ENCODE assay signal across 1 cellular context in the genomic region with DNA sequence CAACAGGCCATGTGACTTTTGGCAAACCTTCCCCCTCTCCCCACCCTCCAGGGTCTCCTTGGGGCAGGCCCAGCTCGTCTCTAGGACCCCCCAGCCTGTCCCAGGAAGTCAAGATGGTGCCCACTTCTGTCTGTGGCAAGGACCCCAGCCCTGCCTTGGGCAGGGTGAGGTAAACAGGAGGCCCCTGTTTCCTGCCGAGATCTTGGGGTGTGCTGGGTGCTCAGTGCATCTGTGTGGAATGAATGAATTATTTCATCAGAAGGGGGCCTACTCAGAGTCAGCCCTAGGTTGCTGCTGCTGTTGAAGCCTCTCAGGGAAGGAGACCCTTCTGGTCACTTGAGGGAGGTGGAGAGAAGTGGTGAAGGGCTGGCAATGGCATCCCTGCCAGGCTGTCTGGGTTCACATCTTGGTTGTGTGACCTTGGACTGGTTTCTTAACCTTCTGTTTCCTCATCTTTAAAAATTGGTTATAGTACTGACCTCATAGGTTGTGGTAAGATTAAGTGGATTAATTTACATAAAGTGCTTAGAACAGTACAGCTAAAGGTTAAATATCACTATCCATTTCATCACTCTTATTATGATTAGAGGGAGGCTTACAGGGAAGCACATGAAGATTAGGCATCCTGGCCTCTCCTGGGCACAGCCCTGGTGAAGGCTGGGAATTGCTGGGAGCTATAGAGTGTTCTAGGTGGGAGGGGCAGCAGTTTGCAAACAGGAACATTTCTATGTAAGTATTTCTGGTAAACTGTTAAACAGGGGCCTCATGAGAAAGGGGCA.
TF ChIP-seq lines count a peak whose summit lies in the region.

No MANE protein-coding gene starts in this region.

TF ChIP-seq in HepG2, 621 proteins besides CTCF, POLR2A, EP300 and RAD21:
- TF ChIP-seq, protein P1, sequence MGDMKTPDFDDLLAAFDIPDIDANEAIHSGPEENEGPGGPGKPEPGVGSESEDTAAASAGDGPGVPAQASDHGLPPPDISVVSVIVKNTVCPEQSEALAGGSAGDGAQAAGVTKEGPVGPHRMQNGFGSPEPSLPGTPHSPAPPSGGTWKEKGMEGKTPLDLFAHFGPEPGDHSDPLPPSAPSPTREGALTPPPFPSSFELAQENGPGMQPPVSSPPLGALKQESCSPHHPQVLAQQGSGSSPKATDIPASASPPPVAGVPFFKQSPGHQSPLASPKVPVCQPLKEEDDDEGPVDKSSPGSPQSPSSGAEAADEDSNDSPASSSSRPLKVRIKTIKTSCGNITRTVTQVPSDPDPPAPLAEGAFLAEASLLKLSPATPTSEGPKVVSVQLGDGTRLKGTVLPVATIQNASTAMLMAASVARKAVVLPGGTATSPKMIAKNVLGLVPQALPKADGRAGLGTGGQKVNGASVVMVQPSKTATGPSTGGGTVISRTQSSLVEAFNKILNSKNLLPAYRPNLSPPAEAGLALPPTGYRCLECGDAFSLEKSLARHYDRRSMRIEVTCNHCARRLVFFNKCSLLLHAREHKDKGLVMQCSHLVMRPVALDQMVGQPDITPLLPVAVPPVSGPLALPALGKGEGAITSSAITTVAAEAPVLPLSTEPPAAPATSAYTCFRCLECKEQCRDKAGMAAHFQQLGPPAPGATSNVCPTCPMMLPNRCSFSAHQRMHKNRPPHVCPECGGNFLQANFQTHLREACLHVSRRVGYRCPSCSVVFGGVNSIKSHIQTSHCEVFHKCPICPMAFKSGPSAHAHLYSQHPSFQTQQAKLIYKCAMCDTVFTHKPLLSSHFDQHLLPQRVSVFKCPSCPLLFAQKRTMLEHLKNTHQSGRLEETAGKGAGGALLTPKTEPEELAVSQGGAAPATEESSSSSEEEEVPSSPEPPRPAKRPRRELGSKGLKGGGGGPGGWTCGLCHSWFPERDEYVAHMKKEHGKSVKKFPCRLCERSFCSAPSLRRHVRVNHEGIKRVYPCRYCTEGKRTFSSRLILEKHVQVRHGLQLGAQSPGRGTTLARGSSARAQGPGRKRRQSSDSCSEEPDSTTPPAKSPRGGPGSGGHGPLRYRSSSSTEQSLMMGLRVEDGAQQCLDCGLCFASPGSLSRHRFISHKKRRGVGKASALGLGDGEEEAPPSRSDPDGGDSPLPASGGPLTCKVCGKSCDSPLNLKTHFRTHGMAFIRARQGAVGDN (CRISPR knock-in tag; IDR thresholded peaks at IDR 0.05): 0 out of 2 replicates have a peak, but pooled peaks have one; percentile 4
- no peak for TF ChIP-seq TCF7L2 (IDR thresholded peaks at IDR 0.05; ENCODE audit: low read depth, low read length)
